Comparison of ENCODE assay signal across 8 cellular contexts in genomic region chr9:86202338-86202882, GRCh38. TPM values are rescaled to one million over a fixed set of nuclear protein-coding genes. Genes with fewer than 3 reads are reported as not detected.
A peak's percentile ranks its signal among the peaks of the same experiment; 100 is the strongest.
DNase-seq lines count a peak whose midpoint lies in the region; ATAC-seq and TF ChIP-seq lines count a peak whose summit lies in the region.

No MANE protein-coding gene starts in this region.

- H3K27me3 ChIP-seq in Peyer's patch, result no peaks in the 10 kb centered on the region

- peak; percentile 32 to 78 (median 73) for TF ChIP-seq CTCF in Peyer's patch (IDR thresholded peaks at IDR 0.05)

- H3K27ac ChIP-seq in Peyer's patch, result no peak overlapping the region

- no peak for TF ChIP-seq POLR2A in Peyer's patch (IDR thresholded peaks at IDR 0.05)

- peak; percentile 63 for ATAC-seq in GM19043 (IDR thresholded peaks at IDR 0.05; ENCODE audit: low read depth, unreplicated experiment)
- peak; percentile 57 for ATAC-seq in stimulated activated memory B cell treated with anti-CD40 and anti-IgM and Interleukin-4, amounts not matched to agents 10 μg/mL and 1 μg/mL and 100 μg/mL, for 72 hours

- no peak overlapping the region for H3K4me3 Mint-ChIP-seq in stimulated activated memory B cell treated with anti-CD40 and anti-IgM and Interleukin-4, amounts not matched to agents 10 μg/mL and 1 μg/mL and 100 μg/mL, for 72 hours

- no peaks in the 10 kb centered on the region for H3K4me1 ChIP-seq in Peyer's patch

- no peaks in the 10 kb centered on the region for H3K9me3 ChIP-seq in Peyer's patch

- H3K36me3 Mint-ChIP-seq in stimulated activated memory B cell treated with anti-CD40 and anti-IgM and Interleukin-4, amounts not matched to agents 10 μg/mL and 1 μg/mL and 100 μg/mL, for 72 hours, result no peaks in the 10 kb centered on the region

- H3K4me1 Mint-ChIP-seq in stimulated activated memory B cell treated with anti-CD40 and anti-IgM and Interleukin-4, amounts not matched to agents 10 μg/mL and 1 μg/mL and 100 μg/mL, for 72 hours, result no peaks in the 10 kb centered on the region

- H3K27ac Mint-ChIP-seq in stimulated activated memory B cell treated with anti-CD40 and anti-IgM and Interleukin-4, amounts not matched to agents 10 μg/mL and 1 μg/mL and 100 μg/mL, for 72 hours, result no peak overlapping the region

- peaks cover 27% of the 10 kb centered on the region for H3K27me3 Mint-ChIP-seq in stimulated activated memory B cell treated with anti-CD40 and anti-IgM and Interleukin-4, amounts not matched to agents 10 μg/mL and 1 μg/mL and 100 μg/mL, for 72 hours

- no peaks in the 10 kb centered on the region for H3K36me3 ChIP-seq in Peyer's patch

- in situ Hi-C loops in Caki2 (cut with HindIII; ENCODE audit: low pct_unique_long_range_greater_than_20kb, low sequenced_read_pairs), result no loop called here
- in situ Hi-C loops in T47D (cut with HindIII; ENCODE audit: low pct_unique_long_range_greater_than_20kb, low sequenced_read_pairs), result no loop called here

- no peak overlapping the region for H3K4me3 ChIP-seq in Peyer's patch

- H3K9me3 Mint-ChIP-seq in stimulated activated memory B cell treated with anti-CD40 and anti-IgM and Interleukin-4, amounts not matched to agents 10 μg/mL and 1 μg/mL and 100 μg/mL, for 72 hours, result no peaks in the 10 kb centered on the region

- DNase-seq in Caki2 (ENCODE audit: low read depth) (peak; percentile 12), HPDE6-E6E7 (ENCODE audit: extremely low spot score) (peak; percentile 33), Peyer's patch (peak in 1 of 3 donors; percentile 63), T47D (ENCODE audit: low read depth in 1 of 2, low spot score in 1 of 2) (peak; percentile 11 to 43), kidney glomerular epithelial cell (lab: John Stamatoyannopoulos, UW) (peak; percentile 36), islet precursor cell (no peak)

RNA-seq across cellular contexts. Expression of gene C9orf153, which starts 57.0 kb away (rescaled TPM):
- total RNA-seq in Caki2 (2014; rRNA removed; shearing (Covaris generic); ENCODE audit: low replicate concordance), result not detected in 2 replicates
- under 1 TPM in 1 of 4 donors, not detected in 3; 0.54 TPM for total RNA-seq in Peyer's patch
